Comparison of ENCODE assay signal across 12 cellular contexts in the genomic region with DNA sequence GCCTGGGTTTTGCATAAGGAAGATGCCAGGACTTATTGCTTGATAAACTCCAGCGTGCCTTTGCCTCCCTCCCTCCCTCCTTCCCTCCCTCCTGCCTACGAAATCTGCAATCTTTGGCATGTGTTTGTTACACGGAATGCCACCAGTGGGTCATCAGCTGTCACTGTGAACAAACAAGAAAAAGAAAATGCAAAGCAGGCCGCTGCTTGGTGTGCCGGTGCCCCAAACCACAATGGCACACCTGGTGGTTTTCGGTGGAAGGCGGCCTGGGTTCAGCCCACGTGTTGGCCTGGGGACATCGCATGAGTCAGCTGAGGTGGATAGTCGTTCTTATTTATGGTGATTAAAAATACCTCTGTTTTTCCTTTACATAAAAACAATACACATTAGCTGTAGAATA. TPM values are rescaled to one million over a fixed set of nuclear protein-coding genes. Genes with fewer than 3 reads are reported as not detected.
A peak's percentile ranks its signal among the peaks of the same experiment; 100 is the strongest.
DNase-seq lines count a peak whose midpoint lies in the region; ATAC-seq and TF ChIP-seq lines count a peak whose summit lies in the region.
"Had no signal": no experiment of that assay in that cellular context is flagged by ENCODE, and none has a peak within 500 bp of the region (broad histone marks: within the 10 kb centered on the region; RNA-seq: fewer than 3 reads in every experiment).

No MANE protein-coding gene starts in this region.

- intact Hi-C loops in transverse colon (cut with DNase I; ENCODE audit: low total_unique reads) (no loop called here), right cardiac atrium (cut with DNase I) (loop anchor here in 2 of 4 donors (2.0 to 10.0 kb wide), 2 partner anchors 189 to 431 kb away; no protein-coding TSS in a partner anchor)

- no peaks in the 10 kb centered on the region for H3K27me3 ChIP-seq in transverse colon
- H3K27me3 ChIP-seq in right cardiac atrium (ENCODE audit: control insufficient read depth, insufficient read depth): no peaks in the 10 kb centered on the region
- H3K27me3 ChIP-seq: uterus had no signal

- H3K4me3 ChIP-seq in transverse colon (no peak overlapping the region), right cardiac atrium (ENCODE audit: low read length) (no peak overlapping the region)
- H3K4me3 ChIP-seq: uterus had no signal

- in situ Hi-C loops in transverse colon (cut with MboI; ENCODE audit: low pct_ligation_motif_present in 1 of 4, low pct_unique_long_range_greater_than_20kb in 1 of 4, low sequenced_read_pairs in 3 of 4): loop anchor here (5.0 to 10.0 kb wide), 3 partner anchors 184 to 431 kb away; no protein-coding TSS in a partner anchor

- ATAC-seq in HG03175 (IDR thresholded peaks at IDR 0.05; ENCODE audit: unreplicated experiment) (peak; percentile 56), right cardiac atrium (no peak), HG03571 (IDR thresholded peaks at IDR 0.05; ENCODE audit: unreplicated experiment) (no peak)

- WGBS in transverse colon (ENCODE audit: low coverage in 1 of 2), 2 donors: 40 to 69% methylated on average over 1 to 10 of the region's 10 CpGs
- WGBS in right cardiac atrium: 59% methylated on average over 10 of the region's 10 CpGs

- no peaks in the 10 kb centered on the region for H3K9me3 ChIP-seq in transverse colon
- H3K9me3 ChIP-seq in right cardiac atrium (ENCODE audit: control insufficient read depth, low read length): no peaks in the 10 kb centered on the region
- H3K9me3 ChIP-seq: uterus had no signal

- TF ChIP-seq POLR2A in transverse colon (IDR thresholded peaks at IDR 0.05): no peak

- H3K4me1 ChIP-seq in transverse colon: peaks cover 3 to 16% (median 6%) of the 10 kb centered on the region in 4 donors
- H3K4me1 ChIP-seq in right cardiac atrium (ENCODE audit: control insufficient read depth, insufficient read depth, low read length): no peaks in the 10 kb centered on the region

- TF ChIP-seq CTCF in transverse colon (IDR thresholded peaks at IDR 0.05): no peak

- TF ChIP-seq EP300 in transverse colon (IDR thresholded peaks at IDR 0.05; ENCODE audit: low read depth): no peak

- H3K27ac ChIP-seq in transverse colon: peak overlapping the region in 2 of 4 donors; percentile 36 to 58
- H3K27ac ChIP-seq in right cardiac atrium (ENCODE audit: low read length): no peak overlapping the region
- H3K27ac ChIP-seq: uterus had no signal

- DNase-seq in activated naive CD4-positive, alpha-beta T cell treated with Interleukin-2 at 50 U/mL for 16 hours: peak; percentile 31
- no peak for DNase-seq in activated naive CD4-positive, alpha-beta T cell treated with anti-CD3 and anti-CD28 coated beads, Interleukin-2, amount 50 U/mL, for 16 hours
- DNase-seq in activated gamma-delta T cell treated with anti-CD3 and anti-CD28 coated beads, Interleukin-2, amount 50 U/mL, for 16 hours (ENCODE audit: low read depth): peak; percentile 13
- DNase-seq in transverse colon (peak; percentile 75), right cardiac atrium (no peak)
- no peak for DNase-seq in activated CD4-positive, alpha-beta T cell treated with anti-CD3 and anti-CD28 coated beads for 1 hour
- DNase-seq: activated CD4-positive, alpha-beta T cell treated with anti-CD3 and anti-CD28 coated beads for 4 hours; foreskin melanocyte; NCI-H524; uterus had no signal

- H3K36me3 ChIP-seq in transverse colon: no peaks in the 10 kb centered on the region
- H3K36me3 ChIP-seq: uterus had no signal

RNA-seq across cellular contexts. Expression of gene IFNLR1, which starts 16.3 kb away (rescaled TPM):
- total RNA-seq in transverse colon (10 to 100 TPM in 3 of 4 donors, 1 to 10 TPM in 1; 2.6 to 37.4 (median 12.7) TPM), right cardiac atrium (1 to 10 TPM; 3.3 to 6.2 (median 5.9) TPM)
- polyA plus RNA-seq in right cardiac atrium: 3.4 TPM

Comparison
In these comparisons a context has a peak if more than half of its experiments do, and no peak if none do; other contexts are left out.
1. DNase-seq: peak in activated naive CD4-positive, alpha-beta T cell treated with Interleukin-2 at 50 U/mL for 16 hours (single experiment), activated gamma-delta T cell treated with anti-CD3 and anti-CD28 coated beads, Interleukin-2, amount 50 U/mL, for 16 hours (single experiment) and transverse colon (single experiment); none in activated naive CD4-positive, alpha-beta T cell treated with anti-CD3 and anti-CD28 coated beads, Interleukin-2, amount 50 U/mL, for 16 hours (single experiment), right cardiac atrium (0 of 3) and activated CD4-positive, alpha-beta T cell treated with anti-CD3 and anti-CD28 coated beads for 1 hour (single experiment).